ENCODE assay signal across 8 cellular contexts in genomic region chr22:43109921-43110443, GRCh38. TPM values are rescaled to one million over a fixed set of nuclear protein-coding genes. Genes with fewer than 3 reads are reported as not detected.
DNase-seq lines count a peak whose midpoint lies in the region; ATAC-seq and TF ChIP-seq lines count a peak whose summit lies in the region.

No MANE protein-coding gene starts in this region.

- CTCF ChIA-PET in activated CD4-positive, alpha-beta memory T cell treated with anti-CD3 and anti-CD28 coated beads, Interleukin-2, amount 10 ng/mL, durations not matched to agents 7 days and 5 days (lab: Charles Lee): interaction anchor here (1.2 to 1.4 kb wide), 3 partner anchors 27 to 43 kb away, joined by 3 to 5 read pairs (median 3); no protein-coding TSS in a partner anchor
- CTCF ChIA-PET in GM10248 (lab: Yijun Ruan, JAX): interaction anchor here (1.0 to 1.3 kb wide), 3 partner anchors 12 to 28 kb away, joined by 3 read pairs; no protein-coding TSS in a partner anchor

- no peak overlapping the region for H3K27ac ChIP-seq in testis

- DNase-seq in T-helper 2 cell treated with Interferon-gamma antibody and Interleukin-4, amounts not matched to agents 5 μg/mL and 100 μg/mL, for 36 hours (ENCODE audit: low spot score): no peak
- no peak for DNase-seq in T-helper 2 cell
- no peak for DNase-seq in activated CD4-positive, alpha-beta memory T cell treated with anti-CD3 and anti-CD28 coated beads, Interleukin-2, amount 10 ng/mL, durations not matched to agents 7 days and 5 days
- DNase-seq in islet precursor cell: peak; percentile 67
- no peak for DNase-seq in testis
- no peak for DNase-seq in GM10248 (ENCODE audit: extremely low spot score)
- no peak for DNase-seq in NCI-H774 (lab: John Stamatoyannopoulos, UW)

- intact Hi-C loops in testis (cut with DNase I; ENCODE audit: low total_unique reads): no loop called here

- H3K9me3 ChIP-seq in testis: no peaks in the 10 kb centered on the region

- no peaks in the 10 kb centered on the region for H3K27me3 ChIP-seq in testis

- no peak overlapping the region for H3K27ac Mint-ChIP-seq in T-helper 2 cell treated with Interferon-gamma antibody and Interleukin-4, amounts not matched to agents 5 μg/mL and 100 μg/mL, for 36 hours
- no peak overlapping the region for H3K27ac Mint-ChIP-seq in activated CD4-positive, alpha-beta memory T cell treated with anti-CD3 and anti-CD28 coated beads, Interleukin-2, amount 10 ng/mL, durations not matched to agents 7 days and 5 days

- no peak for TF ChIP-seq POLR2A in testis (IDR thresholded peaks at IDR 0.05)

- H3K4me3 Mint-ChIP-seq in T-helper 2 cell treated with Interferon-gamma antibody and Interleukin-4, amounts not matched to agents 5 μg/mL and 100 μg/mL, for 36 hours: peak overlapping the region; percentile 73
- H3K4me3 Mint-ChIP-seq in activated CD4-positive, alpha-beta memory T cell treated with anti-CD3 and anti-CD28 coated beads, Interleukin-2, amount 10 ng/mL, durations not matched to agents 7 days and 5 days: peak overlapping the region; percentile 61

- H3K4me1 ChIP-seq in testis: peaks cover 5% of the 10 kb centered on the region

- POLR2A ChIA-PET in activated CD4-positive, alpha-beta memory T cell treated with anti-CD3 and anti-CD28 coated beads, Interleukin-2, amount 10 ng/mL, durations not matched to agents 7 days and 5 days (lab: Charles Lee): interaction anchor here (0.6 to 1.1 kb wide), 2 partner anchors 77 to 78 kb away, joined by 3 read pairs; no protein-coding TSS in a partner anchor
- POLR2A ChIA-PET in GM10248 (lab: Yijun Ruan, JAX): no interaction called here

- no peaks in the 10 kb centered on the region for H3K36me3 Mint-ChIP-seq in T-helper 2 cell treated with Interferon-gamma antibody and Interleukin-4, amounts not matched to agents 5 μg/mL and 100 μg/mL, for 36 hours (ENCODE audit: low read depth)
- H3K36me3 Mint-ChIP-seq in activated CD4-positive, alpha-beta memory T cell treated with anti-CD3 and anti-CD28 coated beads, Interleukin-2, amount 10 ng/mL, durations not matched to agents 7 days and 5 days (ENCODE audit: low read depth): no peaks in the 10 kb centered on the region

- H3K4me1 Mint-ChIP-seq in T-helper 2 cell treated with Interferon-gamma antibody and Interleukin-4, amounts not matched to agents 5 μg/mL and 100 μg/mL, for 36 hours (ENCODE audit: low read depth): peaks cover 6% of the 10 kb centered on the region
- H3K4me1 Mint-ChIP-seq in activated CD4-positive, alpha-beta memory T cell treated with anti-CD3 and anti-CD28 coated beads, Interleukin-2, amount 10 ng/mL, durations not matched to agents 7 days and 5 days: peaks cover 9% of the 10 kb centered on the region

- WGBS in testis, 2 donors: 1 to 11% methylated on average over 11 to 23 of the region's 32 CpGs

- H3K4me3 ChIP-seq in testis: peak overlapping the region; percentile 57 to 59

- H3K9me3 Mint-ChIP-seq in T-helper 2 cell treated with Interferon-gamma antibody and Interleukin-4, amounts not matched to agents 5 μg/mL and 100 μg/mL, for 36 hours: no peaks in the 10 kb centered on the region
- no peaks in the 10 kb centered on the region for H3K9me3 Mint-ChIP-seq in activated CD4-positive, alpha-beta memory T cell treated with anti-CD3 and anti-CD28 coated beads, Interleukin-2, amount 10 ng/mL, durations not matched to agents 7 days and 5 days

- H3K36me3 ChIP-seq in testis (ENCODE audit: low read depth, missing control alignments): no peaks in the 10 kb centered on the region

- TF ChIP-seq CTCF in testis (IDR thresholded peaks at IDR 0.05) (no peak), GM10248 (IDR thresholded peaks at IDR 0.05; ENCODE audit: control extremely low read depth, extremely low read depth, low read depth, missing control alignments) (no peak)

- H3K27me3 Mint-ChIP-seq in T-helper 2 cell treated with Interferon-gamma antibody and Interleukin-4, amounts not matched to agents 5 μg/mL and 100 μg/mL, for 36 hours (ENCODE audit: low read depth): peaks cover 35% of the 10 kb centered on the region
- H3K27me3 Mint-ChIP-seq in activated CD4-positive, alpha-beta memory T cell treated with anti-CD3 and anti-CD28 coated beads, Interleukin-2, amount 10 ng/mL, durations not matched to agents 7 days and 5 days: peaks cover 22% of the 10 kb centered on the region

- ATAC-seq in HG03469 (IDR thresholded peaks at IDR 0.05; ENCODE audit: unreplicated experiment): no peak

RNA-seq across cellular contexts. Expression of gene BIK, which starts 0.6 kb away (rescaled TPM):
- total RNA-seq in activated CD4-positive, alpha-beta memory T cell treated with anti-CD3 and anti-CD28 coated beads, Interleukin-2, amount 10 ng/mL, durations not matched to agents 7 days and 5 days: 1 to 10 TPM; 2.6 TPM
- 1 to 10 TPM; 7.2 to 9.6 TPM for total RNA-seq in testis
- 2.5 TPM for polyA plus RNA-seq in testis (ENCODE audit: insufficient read depth, low read depth, low replicate concordance)

RNA-seq across cellular contexts. Expression of gene TTLL1, which starts 20.8 kb away (rescaled TPM):
- total RNA-seq in activated CD4-positive, alpha-beta memory T cell treated with anti-CD3 and anti-CD28 coated beads, Interleukin-2, amount 10 ng/mL, durations not matched to agents 7 days and 5 days: 1 to 10 TPM; 8.5 to 9.1 TPM
- 10 to 100 TPM; 22.5 to 28.9 TPM for total RNA-seq in testis
- 30.0 TPM for polyA plus RNA-seq in testis (ENCODE audit: insufficient read depth, low read depth, low replicate concordance)

RNA-seq across cellular contexts. Expression of gene MCAT, which starts 33.2 kb away (rescaled TPM):
- total RNA-seq in activated CD4-positive, alpha-beta memory T cell treated with anti-CD3 and anti-CD28 coated beads, Interleukin-2, amount 10 ng/mL, durations not matched to agents 7 days and 5 days: 1 to 10 TPM; 8.5 to 8.8 TPM
- total RNA-seq in testis: 10 to 100 TPM; 43.1 to 46.5 TPM
- polyA plus RNA-seq in testis (ENCODE audit: insufficient read depth, low read depth, low replicate concordance): 25.4 TPM

RNA-seq across cellular contexts. Expression of gene TSPO, which starts 41.4 kb away (rescaled TPM):
- total RNA-seq in activated CD4-positive, alpha-beta memory T cell treated with anti-CD3 and anti-CD28 coated beads, Interleukin-2, amount 10 ng/mL, durations not matched to agents 7 days and 5 days: 100 to 1,000 TPM; 133 TPM
- total RNA-seq in testis: 10 to 100 TPM; 68.7 to 92.5 TPM
- 42.8 TPM for polyA plus RNA-seq in testis (ENCODE audit: insufficient read depth, low read depth, low replicate concordance)

Comparison
In these comparisons a context has a peak if more than half of its experiments do, and no peak if none do; other contexts are left out.
1. RNA of gene MCAT, which starts 33.2 kb away (total RNA-seq): 43.1 to 46.5 TPM in testis; 8.5 to 8.8 TPM in activated CD4-positive, alpha-beta memory T cell treated with anti-CD3 and anti-CD28 coated beads, Interleukin-2, amount 10 ng/mL, durations not matched to agents 7 days and 5 days; every median in the first group is over 4 times any median in the second.